9 cellular contexts compared by ENCODE assay signal in genomic region chr4:127622621-127622922, GRCh38. TPM values are rescaled to one million over a fixed set of nuclear protein-coding genes. Genes with fewer than 3 reads are reported as not detected.
A peak's percentile ranks its signal among the peaks of the same experiment; 100 is the strongest.
DNase-seq lines count a peak whose midpoint lies in the region; ATAC-seq and TF ChIP-seq lines count a peak whose summit lies in the region.
"Had no signal": no experiment of that assay in that cellular context is flagged by ENCODE, and none has a peak within 500 bp of the region (broad histone marks: within the 10 kb centered on the region; RNA-seq: fewer than 3 reads in every experiment).

No MANE protein-coding gene starts in this region.

- no peak overlapping the region for H3K9ac ChIP-seq in endodermal cell (ENCODE audit: extremely low read depth, low read length, poor library complexity, severe bottlenecking)

- no peaks in the 10 kb centered on the region for H3K9me3 ChIP-seq in cardiac muscle cell (ENCODE audit: low read depth)
- no peaks in the 10 kb centered on the region for H3K9me3 ChIP-seq in endodermal cell (ENCODE audit: control insufficient read depth, low read length)
- H3K9me3 ChIP-seq in naive thymus-derived CD4-positive, alpha-beta T cell (ENCODE audit: control insufficient read depth in 2 of 3, low read length in 3 of 3), result no peaks in the 10 kb centered on the region
- no peaks in the 10 kb centered on the region for H3K9me3 ChIP-seq in uterus

- no peak for TF ChIP-seq POLR2A in uterus (IDR thresholded peaks at IDR 0.05)

- CTCF ChIA-PET in naive thymus-derived CD4-positive, alpha-beta T cell (lab: Charles Lee), result interaction anchor here (0.5 kb wide), 1 partner anchor 563 kb away, joined by 3 read pairs; no protein-coding TSS in a partner anchor

- H3K4me1 ChIP-seq in cardiac muscle cell (ENCODE audit: low read depth), result no peaks in the 10 kb centered on the region
- H3K4me1 ChIP-seq in endodermal cell (ENCODE audit: control insufficient read depth, insufficient read depth, low read length), result no peaks in the 10 kb centered on the region
- no peaks in the 10 kb centered on the region for H3K4me1 ChIP-seq in naive thymus-derived CD4-positive, alpha-beta T cell (ENCODE audit: control insufficient read depth in 2 of 2, insufficient read depth in 2 of 2, low read length in 2 of 2)
- H3K4me1 ChIP-seq in uterus, result no peaks in the 10 kb centered on the region

- H3K4me3 Mint-ChIP-seq in endodermal cell, result peak overlapping the region; percentile 64
- H3K4me3 Mint-ChIP-seq in naive thymus-derived CD4-positive, alpha-beta T cell, result peak overlapping the region in 7 of 10 donors; percentile 14 to 62 (median 51)

- H3K27me3 ChIP-seq in cardiac muscle cell (peaks cover 92% of the 10 kb centered on the region), endodermal cell (ENCODE audit: control insufficient read depth, insufficient read depth, low read length, poor library complexity, severe bottlenecking) (peaks cover 56% of the 10 kb centered on the region), uterus (peaks cover 0 to 19% of the 10 kb centered on the region in 2 donors)
- H3K27me3 ChIP-seq in naive thymus-derived CD4-positive, alpha-beta T cell (ENCODE audit: control insufficient read depth in 2 of 2, insufficient read depth in 2 of 2, low read length in 2 of 2), result no peaks in the 10 kb centered on the region

- H3K36me3 ChIP-seq in cardiac muscle cell, result no peaks in the 10 kb centered on the region
- H3K36me3 ChIP-seq in endodermal cell (ENCODE audit: control insufficient read depth, insufficient read depth, low read length), result no peaks in the 10 kb centered on the region
- no peaks in the 10 kb centered on the region for H3K36me3 ChIP-seq in naive thymus-derived CD4-positive, alpha-beta T cell (ENCODE audit: control insufficient read depth in 2 of 3, insufficient read depth in 3 of 3, low read length in 3 of 3)
- no peaks in the 10 kb centered on the region for H3K36me3 ChIP-seq in uterus

- intact Hi-C loops in left cardiac atrium (cut with DNase I), result no loop called here
- intact Hi-C loops in naive thymus-derived CD4-positive, alpha-beta T cell (cut with micrococcal nuclease), result no loop called here
- intact Hi-C loops in uterus (cut with DNase I; ENCODE audit: low total_unique reads), result loop anchor here (10.0 kb wide), 1 partner anchor 112 kb away; the partner anchor contains the start of gene SLC25A31

- no peaks in the 10 kb centered on the region for H3K9me3 Mint-ChIP-seq in endodermal cell
- peaks cover 0 to 6% (median 3%) of the 10 kb centered on the region in 11 donors for H3K9me3 Mint-ChIP-seq in naive thymus-derived CD4-positive, alpha-beta T cell

- H3K27ac ChIP-seq in cardiac muscle cell, result no peak overlapping the region
- no peak overlapping the region for H3K27ac ChIP-seq in endodermal cell (ENCODE audit: low read depth, low read length)
- H3K27ac ChIP-seq in naive thymus-derived CD4-positive, alpha-beta T cell (ENCODE audit: low read depth, low read length), result no peak overlapping the region
- no peak overlapping the region for H3K27ac ChIP-seq in uterus

- ATAC-seq in left cardiac atrium, result no peak
- no peak for ATAC-seq in naive thymus-derived CD4-positive, alpha-beta T cell

- H3K36me3 Mint-ChIP-seq in endodermal cell (ENCODE audit: low read depth), result no peaks in the 10 kb centered on the region
- H3K36me3 Mint-ChIP-seq in naive thymus-derived CD4-positive, alpha-beta T cell, result peaks cover 0 to 4% (median 0%) of the 10 kb centered on the region in 5 donors

- H3K27ac Mint-ChIP-seq in endodermal cell, result no peak overlapping the region
- H3K27ac Mint-ChIP-seq in naive thymus-derived CD4-positive, alpha-beta T cell, result no peak overlapping the region

- DNase-seq in cardiac muscle cell (ENCODE audit: low read depth in 1 of 2, low spot score in 1 of 2), result no peak
- DNase-seq in left cardiac atrium, result no peak
- DNase-seq in endodermal cell, result no peak
- no peak for DNase-seq in naive thymus-derived CD4-positive, alpha-beta T cell
- DNase-seq in uterus, result no peak
- no peak for DNase-seq in activated CD4-positive, CD25-positive, alpha-beta regulatory T cell (lab: John Stamatoyannopoulos, UW)
- no peak for DNase-seq in COLO829 (ENCODE audit: low spot score)
- no peak for DNase-seq in glomerular visceral epithelial cell (ENCODE audit: extremely low spot score)
- DNase-seq: SIG-M5 had no signal

- H3K4me1 Mint-ChIP-seq in endodermal cell, result peaks cover 3% of the 10 kb centered on the region
- peaks cover 0 to 21% (median 9%) of the 10 kb centered on the region in 7 donors for H3K4me1 Mint-ChIP-seq in naive thymus-derived CD4-positive, alpha-beta T cell

- H3K4me3 ChIP-seq in cardiac muscle cell (peak overlapping the region; percentile 32), endodermal cell (ENCODE audit: low read length) (peak overlapping the region; percentile 77), uterus (peak overlapping the region; percentile 25 to 37)
- H3K4me3 ChIP-seq in naive thymus-derived CD4-positive, alpha-beta T cell (ENCODE audit: low read length), result no peak overlapping the region

- H3K27me3 Mint-ChIP-seq in endodermal cell (ENCODE audit: insufficient read depth), result peaks cover 59% of the 10 kb centered on the region
- H3K27me3 Mint-ChIP-seq in naive thymus-derived CD4-positive, alpha-beta T cell, result peaks cover 42 to 68% (median 60%) of the 10 kb centered on the region in 5 donors

- TF ChIP-seq CTCF in cardiac muscle cell (IDR thresholded peaks at IDR 0.05; ENCODE audit: low read depth, low read length) (no peak), endodermal cell (conservative IDR thresholded peaks at IDR 0.05) (no peak), uterus (IDR thresholded peaks at IDR 0.05) (no peak)

- POLR2A ChIA-PET in naive thymus-derived CD4-positive, alpha-beta T cell (lab: Charles Lee), result no interaction called here

- 23 to 100% methylated on average over 1 to 12 of the region's 12 CpGs for WGBS in endodermal cell (ENCODE audit: insufficient coverage in 1 of 2, insufficient read length in 1 of 2), 2 experiments

RNA-seq across cellular contexts. Expression of gene INTU, which starts 10.2 kb away (rescaled TPM):
- total RNA-seq in cardiac muscle cell (5.0 and 18.0 TPM in 2 replicates), left cardiac atrium (1 to 10 TPM; 5.3 to 5.6 TPM), endodermal cell (10 to 100 TPM; 20.5 to 31.3 TPM), uterus (10 to 100 TPM in 2 of 4 donors, 1 to 10 TPM in 2; 5.3 to 31.5 (median 11.4) TPM)
- polyA plus RNA-seq in cardiac muscle cell, result 3.9 and 10.8 TPM in 2 replicates
- 28.0 TPM for polyA plus RNA-seq in endodermal cell (2013, experiment 1 of 2)
- polyA plus RNA-seq in endodermal cell (2013, experiment 2 of 2), result 18.4 TPM
- under 1 TPM in 1 of 5 experiments, not detected in 4; 0.22 TPM for total RNA-seq in naive thymus-derived CD4-positive, alpha-beta T cell
- under 1 TPM in 1 of 2 donors, not detected in 1; 0.14 TPM for polyA plus RNA-seq in naive thymus-derived CD4-positive, alpha-beta T cell
